ENCODE assay signal across 10 cellular contexts in genomic region chr19:29121684-29122083, GRCh38.
DNase-seq lines count a peak whose midpoint lies in the region; ATAC-seq and TF ChIP-seq lines count a peak whose summit lies in the region.
"Had no signal": no experiment of that assay in that cellular context is flagged by ENCODE, and none has a peak within 500 bp of the region (broad histone marks: within the 10 kb centered on the region; RNA-seq: fewer than 3 reads in every experiment).

No MANE protein-coding gene starts in this region.

- H3K9me3 Mint-ChIP-seq in WTC11: peaks cover 40% of the 10 kb centered on the region

- H3K36me3 ChIP-seq in HEK293 (ENCODE audit: control insufficient read depth in 2 of 2, insufficient read depth in 1 of 2, low read length in 2 of 2) (no peaks in the 10 kb centered on the region), ovary (no peaks in the 10 kb centered on the region)

- H3K9me3 ChIP-seq in HEK293 (ENCODE audit: control insufficient read depth, insufficient read depth, low read depth, low read length) (peaks cover 3% of the 10 kb centered on the region), ovary (no peaks in the 10 kb centered on the region)

- ATAC-seq in WTC11 (peak; percentile 90), HG02642 (IDR thresholded peaks at IDR 0.05; ENCODE audit: poor library complexity, unreplicated experiment) (no peak)

- no peak overlapping the region for H3K27ac Mint-ChIP-seq in WTC11

- no peak for TF ChIP-seq CTCF in HEK293 (tag by site-specific recombination; IDR thresholded peaks at IDR 0.05)
- peak; percentile 65 for TF ChIP-seq CTCF in WTC11 (IDR thresholded peaks at IDR 0.05)
- no peak for TF ChIP-seq CTCF in ovary (IDR thresholded peaks at IDR 0.05)

- H3K4me1 Mint-ChIP-seq in WTC11: no peaks in the 10 kb centered on the region

- peaks cover 25% of the 10 kb centered on the region for H3K36me3 Mint-ChIP-seq in WTC11

- H3K27ac ChIP-seq in HEK293 (ENCODE audit: extremely low read depth, low read depth, low read length) (no peak overlapping the region), ovary (no peak overlapping the region)
- H3K27ac ChIP-seq: skin epidermis had no signal

- TF ChIP-seq EP300 in ovary (IDR thresholded peaks at IDR 0.05): no peak

- WGBS in ovary, 3 donors: 33 to 42% (median 34%) methylated on average over 3 of the region's 3 CpGs

- H3K4me3 ChIP-seq in HEK293 (ENCODE audit: low read depth, low read length): no peak overlapping the region
- no peak overlapping the region for H3K4me3 ChIP-seq in ovary
- H3K4me3 ChIP-seq: skin epidermis had no signal

- H3K4me3 Mint-ChIP-seq in WTC11: no peak overlapping the region

- intact Hi-C loops in ovary (cut with DNase I): no loop called here

- TF ChIP-seq POLR2A in ovary (IDR thresholded peaks at IDR 0.05): no peak

- no peaks in the 10 kb centered on the region for H3K27me3 ChIP-seq in ovary

- H3K27me3 Mint-ChIP-seq in WTC11 (ENCODE audit: low read depth): no peaks in the 10 kb centered on the region; the same call in 1 of the 2 replicates

- peak; percentile 78 for DNase-seq in AG20443 (ENCODE audit: low spot score)
- DNase-seq in WTC11 (ENCODE audit: low spot score): peak; percentile 70
- DNase-seq in mesenteric fat pad (ENCODE audit: low spot score): peak; percentile 55
- DNase-seq in activated T-cell treated with anti-CD3 and anti-CD28 coated beads for 4 hours: no peak
- DNase-seq in ovary: no peak
- DNase-seq in activated CD4-positive, alpha-beta T cell treated with anti-CD3 and anti-CD28 coated beads, Interleukin-2, amount 50 U/mL, for 1 hour: no peak
- DNase-seq: GF-D8 had no signal

- POLR2A ChIA-PET in HEK293 (lab: Yijun Ruan, JAX): no interaction called here
- POLR2A ChIA-PET in WTC11 (lab: Charles Lee): no interaction called here

- peaks cover 3% of the 10 kb centered on the region; the same call in 1 of the 2 replicates for H3K4me1 ChIP-seq in HEK293 (ENCODE audit: control insufficient read depth, insufficient read depth, low read length)
- no peaks in the 10 kb centered on the region for H3K4me1 ChIP-seq in ovary (ENCODE audit: insufficient read depth)

- CTCF ChIA-PET in HEK293 (lab: Yijun Ruan, JAX) (interaction anchor here (0.5 to 4.0 kb wide), 25 partner anchors 9 to 1242 kb away, joined by 3 to 24 read pairs (median 4); no protein-coding TSS in a partner anchor), WTC11 (lab: Charles Lee) (interaction anchor here (0.6 to 2.0 kb wide), 28 partner anchors 10 to 452 kb away, joined by 3 to 23 read pairs (median 4); no protein-coding TSS in a partner anchor)

TF ChIP-seq in HEK293, 187 proteins besides CTCF, POLR2A, EP300 and RAD21 (continues in another document):
- no peak for TF ChIP-seq ZNF274 (IDR thresholded peaks at IDR 0.05; ENCODE audit: low read length)
- no peak for TF ChIP-seq ZNF274 (tag by site-specific recombination; IDR thresholded peaks at IDR 0.05; ENCODE audit: borderline replicate concordance)
- no peak for TF ChIP-seq ZNF548 (tag by site-specific recombination; IDR thresholded peaks at IDR 0.05)
- no peak for TF ChIP-seq KLF9 (tag by site-specific recombination; IDR thresholded peaks at IDR 0.05; ENCODE audit: low read depth)
- TF ChIP-seq, protein P1, sequence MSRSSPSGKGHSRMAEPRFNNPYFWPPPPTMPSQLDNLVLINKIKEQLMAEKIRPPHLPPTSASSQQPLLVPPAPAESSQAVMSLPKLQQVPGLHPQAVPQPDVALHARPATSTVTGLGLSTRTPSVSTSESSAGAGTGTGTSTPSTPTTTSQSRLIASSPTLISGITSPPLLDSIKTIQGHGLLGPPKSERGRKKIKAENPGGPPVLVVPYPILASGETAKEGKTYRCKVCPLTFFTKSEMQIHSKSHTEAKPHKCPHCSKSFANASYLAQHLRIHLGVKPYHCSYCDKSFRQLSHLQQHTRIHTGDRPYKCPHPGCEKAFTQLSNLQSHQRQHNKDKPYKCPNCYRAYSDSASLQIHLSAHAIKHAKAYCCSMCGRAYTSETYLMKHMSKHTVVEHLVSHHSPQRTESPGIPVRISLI (tag by site-specific recombination; IDR thresholded peaks at IDR 0.05): no peak
- TF ChIP-seq EGR2 (tag by site-specific recombination; IDR thresholded peaks at IDR 0.05; ENCODE audit: low read depth): 0 out of 2 replicates have a peak, but pooled peaks have one; percentile 20
- TF ChIP-seq SP7 (tag by site-specific recombination; IDR thresholded peaks at IDR 0.05): no peak
- TF ChIP-seq ZNF707 (tag by site-specific recombination; IDR thresholded peaks at IDR 0.05): no peak
- peak; percentile 42; the same call in 1 of the 2 replicates for TF ChIP-seq ZFHX2 (tag by site-specific recombination; conservative IDR thresholded peaks at IDR 0.05)

TF ChIP-seq in WTC11, 78 proteins besides CTCF, POLR2A, EP300 and RAD21 (continues in another document):
- TF ChIP-seq, protein P2, sequence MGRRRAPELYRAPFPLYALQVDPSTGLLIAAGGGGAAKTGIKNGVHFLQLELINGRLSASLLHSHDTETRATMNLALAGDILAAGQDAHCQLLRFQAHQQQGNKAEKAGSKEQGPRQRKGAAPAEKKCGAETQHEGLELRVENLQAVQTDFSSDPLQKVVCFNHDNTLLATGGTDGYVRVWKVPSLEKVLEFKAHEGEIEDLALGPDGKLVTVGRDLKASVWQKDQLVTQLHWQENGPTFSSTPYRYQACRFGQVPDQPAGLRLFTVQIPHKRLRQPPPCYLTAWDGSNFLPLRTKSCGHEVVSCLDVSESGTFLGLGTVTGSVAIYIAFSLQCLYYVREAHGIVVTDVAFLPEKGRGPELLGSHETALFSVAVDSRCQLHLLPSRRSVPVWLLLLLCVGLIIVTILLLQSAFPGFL (CRISPR knock-in tag; IDR thresholded peaks at IDR 0.05; ENCODE audit: borderline replicate concordance): no peak
- TF ChIP-seq ZMAT4 (CRISPR knock-in tag; IDR thresholded peaks at IDR 0.05) (no peak), RORB (CRISPR knock-in tag; IDR thresholded peaks at IDR 0.05) (no peak), NFATC4 (CRISPR knock-in tag; IDR thresholded peaks at IDR 0.05) (no peak), KAT7 (CRISPR knock-in tag; IDR thresholded peaks at IDR 0.05; ENCODE audit: borderline replicate concordance) (no peak)
- TF ChIP-seq, protein P3, sequence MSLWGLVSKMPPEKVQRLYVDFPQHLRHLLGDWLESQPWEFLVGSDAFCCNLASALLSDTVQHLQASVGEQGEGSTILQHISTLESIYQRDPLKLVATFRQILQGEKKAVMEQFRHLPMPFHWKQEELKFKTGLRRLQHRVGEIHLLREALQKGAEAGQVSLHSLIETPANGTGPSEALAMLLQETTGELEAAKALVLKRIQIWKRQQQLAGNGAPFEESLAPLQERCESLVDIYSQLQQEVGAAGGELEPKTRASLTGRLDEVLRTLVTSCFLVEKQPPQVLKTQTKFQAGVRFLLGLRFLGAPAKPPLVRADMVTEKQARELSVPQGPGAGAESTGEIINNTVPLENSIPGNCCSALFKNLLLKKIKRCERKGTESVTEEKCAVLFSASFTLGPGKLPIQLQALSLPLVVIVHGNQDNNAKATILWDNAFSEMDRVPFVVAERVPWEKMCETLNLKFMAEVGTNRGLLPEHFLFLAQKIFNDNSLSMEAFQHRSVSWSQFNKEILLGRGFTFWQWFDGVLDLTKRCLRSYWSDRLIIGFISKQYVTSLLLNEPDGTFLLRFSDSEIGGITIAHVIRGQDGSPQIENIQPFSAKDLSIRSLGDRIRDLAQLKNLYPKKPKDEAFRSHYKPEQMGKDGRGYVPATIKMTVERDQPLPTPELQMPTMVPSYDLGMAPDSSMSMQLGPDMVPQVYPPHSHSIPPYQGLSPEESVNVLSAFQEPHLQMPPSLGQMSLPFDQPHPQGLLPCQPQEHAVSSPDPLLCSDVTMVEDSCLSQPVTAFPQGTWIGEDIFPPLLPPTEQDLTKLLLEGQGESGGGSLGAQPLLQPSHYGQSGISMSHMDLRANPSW (CRISPR knock-in tag; conservative IDR thresholded peaks at IDR 0.05; ENCODE audit: low read depth): no peak
- TF ChIP-seq, protein P4, sequence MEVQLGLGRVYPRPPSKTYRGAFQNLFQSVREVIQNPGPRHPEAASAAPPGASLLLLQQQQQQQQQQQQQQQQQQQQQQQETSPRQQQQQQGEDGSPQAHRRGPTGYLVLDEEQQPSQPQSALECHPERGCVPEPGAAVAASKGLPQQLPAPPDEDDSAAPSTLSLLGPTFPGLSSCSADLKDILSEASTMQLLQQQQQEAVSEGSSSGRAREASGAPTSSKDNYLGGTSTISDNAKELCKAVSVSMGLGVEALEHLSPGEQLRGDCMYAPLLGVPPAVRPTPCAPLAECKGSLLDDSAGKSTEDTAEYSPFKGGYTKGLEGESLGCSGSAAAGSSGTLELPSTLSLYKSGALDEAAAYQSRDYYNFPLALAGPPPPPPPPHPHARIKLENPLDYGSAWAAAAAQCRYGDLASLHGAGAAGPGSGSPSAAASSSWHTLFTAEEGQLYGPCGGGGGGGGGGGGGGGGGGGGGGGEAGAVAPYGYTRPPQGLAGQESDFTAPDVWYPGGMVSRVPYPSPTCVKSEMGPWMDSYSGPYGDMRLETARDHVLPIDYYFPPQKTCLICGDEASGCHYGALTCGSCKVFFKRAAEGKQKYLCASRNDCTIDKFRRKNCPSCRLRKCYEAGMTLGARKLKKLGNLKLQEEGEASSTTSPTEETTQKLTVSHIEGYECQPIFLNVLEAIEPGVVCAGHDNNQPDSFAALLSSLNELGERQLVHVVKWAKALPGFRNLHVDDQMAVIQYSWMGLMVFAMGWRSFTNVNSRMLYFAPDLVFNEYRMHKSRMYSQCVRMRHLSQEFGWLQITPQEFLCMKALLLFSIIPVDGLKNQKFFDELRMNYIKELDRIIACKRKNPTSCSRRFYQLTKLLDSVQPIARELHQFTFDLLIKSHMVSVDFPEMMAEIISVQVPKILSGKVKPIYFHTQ (CRISPR knock-in tag; IDR thresholded peaks at IDR 0.05): no peak
- TF ChIP-seq, protein P5, sequence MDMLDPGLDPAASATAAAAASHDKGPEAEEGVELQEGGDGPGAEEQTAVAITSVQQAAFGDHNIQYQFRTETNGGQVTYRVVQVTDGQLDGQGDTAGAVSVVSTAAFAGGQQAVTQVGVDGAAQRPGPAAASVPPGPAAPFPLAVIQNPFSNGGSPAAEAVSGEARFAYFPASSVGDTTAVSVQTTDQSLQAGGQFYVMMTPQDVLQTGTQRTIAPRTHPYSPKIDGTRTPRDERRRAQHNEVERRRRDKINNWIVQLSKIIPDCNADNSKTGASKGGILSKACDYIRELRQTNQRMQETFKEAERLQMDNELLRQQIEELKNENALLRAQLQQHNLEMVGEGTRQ (CRISPR knock-in tag; IDR thresholded peaks at IDR 0.05): no peak

Comparison
In these comparisons a context has a peak if more than half of its experiments do, and no peak if none do; other contexts are left out.
1. DNase-seq: peak in AG20443 (single experiment), WTC11 (single experiment) and mesenteric fat pad (single experiment); none in activated T-cell treated with anti-CD3 and anti-CD28 coated beads for 4 hours (single experiment), ovary (0 of 5) and activated CD4-positive, alpha-beta T cell treated with anti-CD3 and anti-CD28 coated beads, Interleukin-2, amount 50 U/mL, for 1 hour (single experiment).